17 cellular contexts compared by ENCODE assay signal in genomic region chr5:136275601-136276000, GRCh38.
DNase-seq lines count a peak whose midpoint lies in the region; ATAC-seq and TF ChIP-seq lines count a peak whose summit lies in the region.
"Had no signal": no experiment of that assay in that cellular context is flagged by ENCODE, and none has a peak within 500 bp of the region (broad histone marks: within the 10 kb centered on the region; RNA-seq: fewer than 3 reads in every experiment).

No MANE protein-coding gene starts in this region.

- no peak for TF ChIP-seq POLR2A in ovary (IDR thresholded peaks at IDR 0.05)
- TF ChIP-seq POLR2A in GM18505 (IDR thresholded peaks at IDR 0.05; ENCODE audit: borderline replicate concordance, extremely low read depth, insufficient read depth, insufficient read length), result no peak

- no peak overlapping the region for H3K4me3 ChIP-seq in mucosa of descending colon
- no peak overlapping the region for H3K4me3 ChIP-seq in ovary
- no peak overlapping the region for H3K4me3 ChIP-seq in PC-3 (ENCODE audit: low read length)
- H3K4me3 ChIP-seq: A549, GM12878 had no signal

- ATAC-seq in left colon, result peak; percentile 57
- ATAC-seq in mucosa of descending colon, result peak; percentile 45
- ATAC-seq in GM18505 (IDR thresholded peaks at IDR 0.05; ENCODE audit: unreplicated experiment), result no peak
- ATAC-seq in PC-3, result no peak
- ATAC-seq: A549, GM12878 had no signal

- H3K79me2 ChIP-seq in PC-3 (ENCODE audit: low read length), result no peaks in the 10 kb centered on the region

- TF ChIP-seq EP300 in ovary (IDR thresholded peaks at IDR 0.05), result no peak

- no peak overlapping the region for H3K9ac ChIP-seq in PC-3 (ENCODE audit: low read length)

- H3K36me3 ChIP-seq in mucosa of descending colon (ENCODE audit: low read depth) (no peaks in the 10 kb centered on the region), ovary (no peaks in the 10 kb centered on the region), PC-3 (ENCODE audit: low read depth, low read length) (no peaks in the 10 kb centered on the region)

- no peak overlapping the region for H2AFZ ChIP-seq in PC-3 (ENCODE audit: low read length)

- H3K4me2 ChIP-seq in PC-3 (ENCODE audit: low read length), result no peak overlapping the region
- H3K4me2 ChIP-seq: A549 had no signal

- POLR2A ChIA-PET in PC-3 (lab: Charles Lee; ENCODE audit: unreplicated experiment), result no interaction called here

- BruUV-seq in PC-3 (replicated peaks; lab: Mats Ljungman, UMichigan), result no TSS peak

- WGBS in ovary, 3 donors, result 80 to 93% (median 85%) methylated on average over 1 of the region's 1 CpG

- intact Hi-C loops in left colon (cut with DNase I, micrococcal nuclease) (no loop called here), mucosa of descending colon (cut with DNase I, micrococcal nuclease) (no loop called here), ovary (cut with DNase I) (no loop called here), PC-3 (cut with micrococcal nuclease) (no loop called here)

- H3K27ac ChIP-seq in ovary (no peak overlapping the region), PC-3 (ENCODE audit: low read length) (no peak overlapping the region)
- H3K27ac ChIP-seq: A549, C4-2B had no signal

- TF ChIP-seq CTCF in mucosa of descending colon (IDR thresholded peaks at IDR 0.05) (no peak), ovary (IDR thresholded peaks at IDR 0.05) (no peak), PC-3 (conservative IDR thresholded peaks at IDR 0.05; ENCODE audit: low read depth, low read length) (no peak)

- H3K27me3 ChIP-seq in ovary (no peaks in the 10 kb centered on the region), PC-3 (ENCODE audit: low read length) (peaks cover 28% of the 10 kb centered on the region)

- H3K9me3 ChIP-seq in mucosa of descending colon, result no peaks in the 10 kb centered on the region
- H3K9me3 ChIP-seq in ovary, result no peaks in the 10 kb centered on the region
- H3K9me3 ChIP-seq in PC-3 (ENCODE audit: low read length), result no peaks in the 10 kb centered on the region
- H3K9me3 ChIP-seq: A549, Caco-2 had no signal

- H3K4me1 ChIP-seq in mucosa of descending colon (ENCODE audit: low read depth), result no peaks in the 10 kb centered on the region
- H3K4me1 ChIP-seq in ovary (ENCODE audit: insufficient read depth), result no peaks in the 10 kb centered on the region
- no peaks in the 10 kb centered on the region for H3K4me1 ChIP-seq in PC-3 (ENCODE audit: insufficient read depth, low read length)
- H3K4me1 ChIP-seq: A549 had no signal

- no peaks in the 10 kb centered on the region for H3F3A ChIP-seq in PC-3 (ENCODE audit: low read length, unreplicated experiment)

- CTCF ChIA-PET in PC-3 (lab: Charles Lee), result no interaction called here

- no peaks in the 10 kb centered on the region for H3K9me2 ChIP-seq in PC-3 (replicated peaks; ENCODE audit: low read length)

- no peaks in the 10 kb centered on the region for H4K20me1 ChIP-seq in PC-3 (ENCODE audit: low read length)

- peak; percentile 1 for DNase-seq in HT-29 (ENCODE audit: low spot score)
- DNase-seq in left colon, result no peak
- DNase-seq in mucosa of descending colon, result no peak
- no peak for DNase-seq in ovary
- no peak for DNase-seq in PC-3
- DNase-seq: AML-193; CD4-positive, alpha-beta T cell; DMS153; DND-41; EL; H9; KBM-7 had no signal

Comparison
In these comparisons a context has a peak if more than half of its experiments do, and no peak if none do; other contexts are left out.
1. ATAC-seq: peak in left colon (single experiment) and mucosa of descending colon (single experiment); none in GM18505 (single experiment) and PC-3 (single experiment).